In genomic region chr4:145436793-145437192, GRCh38 we compare ENCODE assay signal across 18 cellular contexts.
"Had no signal": no experiment of that assay in that cellular context is flagged by ENCODE, and none has a peak within 500 bp of the region (broad histone marks: within the 10 kb centered on the region; RNA-seq: fewer than 3 reads in every experiment).

No MANE protein-coding gene starts in this region.

- H3K27ac ChIP-seq: dorsolateral prefrontal cortex, esophagus squamous epithelium, gastroesophageal sphincter, left ventricle myocardium inferior, prostate gland, tibial artery had no signal

- H3K27me3 ChIP-seq: gastroesophageal sphincter had no signal

- H3K9me3 Mint-ChIP-seq: T-helper 1 cell treated with Interleukin-12 subunit alpha and Interleukin-12 subunit beta and Interleukin-4 antibody, amounts not matched to agents 30 μg/mL and 1 μg/mL, for 36 hours had no signal

- H3K36me3 ChIP-seq: esophagus squamous epithelium, gastroesophageal sphincter, left ventricle myocardium inferior, prostate gland, tibial artery had no signal

- H3K4me3 Mint-ChIP-seq: activated CD4-positive, alpha-beta memory T cell treated with anti-CD3 and anti-CD28 coated beads for 36 hours; activated naive CD8-positive, alpha-beta T cell treated with anti-CD3 and anti-CD28 coated beads for 36 hours; natural killer cell treated with Interleukin-12 subunit alpha and Interleukin-12 subunit beta and Interleukin-15 and Interleukin-18, amount 100 ng/mL, for 72 hours; T-helper 1 cell treated with Interleukin-12 subunit alpha and Interleukin-12 subunit beta and Interleukin-4 antibody, amounts not matched to agents 30 μg/mL and 1 μg/mL, for 36 hours had no signal

- H3K4me1 ChIP-seq: gastroesophageal sphincter, prostate gland, tibial artery had no signal

- H3K9me3 ChIP-seq: prostate gland had no signal

- H3K4me1 Mint-ChIP-seq: activated naive CD8-positive, alpha-beta T cell treated with anti-CD3 and anti-CD28 coated beads for 36 hours had no signal

- H3K27ac Mint-ChIP-seq: activated CD4-positive, alpha-beta memory T cell treated with anti-CD3 and anti-CD28 coated beads for 36 hours; activated naive CD8-positive, alpha-beta T cell treated with anti-CD3 and anti-CD28 coated beads for 36 hours; natural killer cell treated with Interleukin-12 subunit alpha and Interleukin-12 subunit beta and Interleukin-15 and Interleukin-18, amount 100 ng/mL, for 72 hours; T-helper 1 cell treated with Interleukin-12 subunit alpha and Interleukin-12 subunit beta and Interleukin-4 antibody, amounts not matched to agents 30 μg/mL and 1 μg/mL, for 36 hours had no signal

- DNase-seq: activated CD4-positive, alpha-beta memory T cell treated with anti-CD3 and anti-CD28 coated beads for 36 hours; activated CD4-positive, alpha-beta T cell treated with anti-CD3 and anti-CD28 coated beads for 4 hours; activated CD4-positive, CD25-positive, alpha-beta regulatory T cell; activated naive CD4-positive, alpha-beta T cell treated with Interleukin-2 at 50 U/mL for 16 hours; activated naive CD8-positive, alpha-beta T cell treated with anti-CD3 and anti-CD28 coated beads for 36 hours; activated T-cell treated with anti-CD3 and anti-CD28 coated beads, Interleukin-2, amount 50 U/mL, for 48 hours; central memory CD4-positive, alpha-beta T cell; dorsolateral prefrontal cortex; esophagus squamous epithelium; head of caudate nucleus; left ventricle myocardium inferior; stimulated activated CD4-positive, alpha-beta T cell treated with anti-CD3 and anti-CD28 coated beads, Interleukin-4, amount 100 ng/mL, for 24 hours; stimulated activated naive CD8-positive, alpha-beta T cell treated with anti-CD3 and anti-CD28 coated beads, Interleukin-15, Interleukin-2, amounts not matched to agents 100 U/mL and 50 U/mL, for 24 hours; tibial artery had no signal

- H3K4me3 ChIP-seq: dorsolateral prefrontal cortex, esophagus squamous epithelium, gastroesophageal sphincter, left ventricle myocardium inferior, prostate gland, tibial artery had no signal

- H3K36me3 Mint-ChIP-seq: activated CD4-positive, alpha-beta memory T cell treated with anti-CD3 and anti-CD28 coated beads for 36 hours; activated naive CD8-positive, alpha-beta T cell treated with anti-CD3 and anti-CD28 coated beads for 36 hours had no signal
